Comparison of ENCODE assay signal across 22 cellular contexts in the genomic region with DNA sequence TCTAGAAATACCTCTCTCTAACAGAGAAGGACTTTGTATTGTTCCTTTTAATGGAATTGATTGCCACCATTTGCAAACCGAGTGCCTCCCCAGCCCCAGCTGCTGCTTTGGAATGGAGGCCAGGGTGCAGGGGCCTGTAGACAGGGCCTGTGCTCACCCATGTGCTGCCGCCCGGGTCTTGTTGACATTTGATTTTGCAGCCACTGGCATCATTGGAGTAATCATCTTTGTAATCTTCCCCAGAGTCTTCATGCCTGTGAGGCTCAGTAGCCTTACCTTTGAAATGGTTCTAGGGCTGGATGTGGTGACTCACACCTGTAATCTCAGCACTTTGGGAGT.
DNase-seq lines count a peak whose midpoint lies in the region; ATAC-seq and TF ChIP-seq lines count a peak whose summit lies in the region.
"Had no signal": no experiment of that assay in that cellular context is flagged by ENCODE, and none has a peak within 500 bp of the region (broad histone marks: within the 10 kb centered on the region; RNA-seq: fewer than 3 reads in every experiment).

No MANE protein-coding gene starts in this region.

- no peak for DNase-seq in activated CD8-positive, alpha-beta T cell treated with anti-CD3 and anti-CD28 coated beads, Interleukin-2, amount 10 ng/mL, durations not matched to agents 7 days and 5 days
- DNase-seq in activated CD8-positive, alpha-beta T cell treated with anti-CD3 and anti-CD28 coated beads for 36 hours: no peak
- DNase-seq in cardiac septum (ENCODE audit: low spot score) (peak; percentile 47), right cardiac atrium (no peak), thyroid gland (no peak), DMS79 (lab: John Stamatoyannopoulos, UW) (no peak)
- DNase-seq: 8988T, ACHN, BE2C, Calu3, DND-41, HCEC 1CT, KBM-7, MM.1S, NCI-H1694, NCI-H2029 treated with DMSO at 0.1 percent for 48 hours, NCI-H526 treated with DMSO at 0.1 percent for 48 hours, PC-9, RPMI8226, SHP77 had no signal

- WGBS in right cardiac atrium: 79% methylated on average over 3 of the region's 3 CpGs
- 75 to 77% methylated on average over 3 of the region's 3 CpGs for WGBS in thyroid gland, 2 donors

- H3K4me1 ChIP-seq in right cardiac atrium (ENCODE audit: control insufficient read depth, insufficient read depth, low read length) (no peaks in the 10 kb centered on the region), thyroid gland (peaks cover 26 to 44% of the 10 kb centered on the region in 2 donors)

- H3K27ac Mint-ChIP-seq in activated CD8-positive, alpha-beta T cell treated with anti-CD3 and anti-CD28 coated beads, Interleukin-2, amount 10 ng/mL, durations not matched to agents 7 days and 5 days: peak overlapping the region; percentile 66
- no peak overlapping the region for H3K27ac Mint-ChIP-seq in activated CD8-positive, alpha-beta T cell treated with anti-CD3 and anti-CD28 coated beads for 36 hours
- peak overlapping the region; percentile 83 to 88 (median 86) for H3K27ac Mint-ChIP-seq in nephron

- CTCF ChIA-PET in activated CD8-positive, alpha-beta T cell treated with anti-CD3 and anti-CD28 coated beads, Interleukin-2, amount 10 ng/mL, durations not matched to agents 7 days and 5 days (lab: Charles Lee): interaction anchor here (1.1 kb wide), 1 partner anchor 12 kb away, joined by 3 read pairs; no protein-coding TSS in a partner anchor
- CTCF ChIA-PET in activated CD8-positive, alpha-beta T cell treated with anti-CD3 and anti-CD28 coated beads for 36 hours (lab: Charles Lee): interaction anchor here (1.4 to 6.4 kb wide), 2 partner anchors 7 to 10 kb away, joined by 3 to 24 read pairs; no protein-coding TSS in a partner anchor

- H3K36me3 ChIP-seq in thyroid gland: no peaks in the 10 kb centered on the region

- H3K9me3 Mint-ChIP-seq in activated CD8-positive, alpha-beta T cell treated with anti-CD3 and anti-CD28 coated beads, Interleukin-2, amount 10 ng/mL, durations not matched to agents 7 days and 5 days (ENCODE audit: insufficient read depth): no peaks in the 10 kb centered on the region
- no peaks in the 10 kb centered on the region for H3K9me3 Mint-ChIP-seq in activated CD8-positive, alpha-beta T cell treated with anti-CD3 and anti-CD28 coated beads for 36 hours
- no peaks in the 10 kb centered on the region for H3K9me3 Mint-ChIP-seq in nephron

- H3K9me3 ChIP-seq in right cardiac atrium (ENCODE audit: control insufficient read depth, low read length) (no peaks in the 10 kb centered on the region), thyroid gland (no peaks in the 10 kb centered on the region)
- H3K9me3 ChIP-seq: BE2C had no signal

- H3K4me3 ChIP-seq in right cardiac atrium (ENCODE audit: low read length): no peak overlapping the region
- H3K4me3 ChIP-seq in thyroid gland (replicated peaks in 1 of 3): no peak overlapping the region
- H3K4me3 ChIP-seq: PC-9 had no signal

- TF ChIP-seq CTCF in activated CD8-positive, alpha-beta T cell treated with anti-CD3 and anti-CD28 coated beads for 36 hours (IDR thresholded peaks at IDR 0.05): no peak
- TF ChIP-seq CTCF in nephron (IDR thresholded peaks at IDR 0.05; ENCODE audit: unreplicated experiment in 3 of 3): no peak
- no peak for TF ChIP-seq CTCF in thyroid gland (IDR thresholded peaks at IDR 0.05)

- peaks cover 62% of the 10 kb centered on the region for H3K36me3 Mint-ChIP-seq in activated CD8-positive, alpha-beta T cell treated with anti-CD3 and anti-CD28 coated beads, Interleukin-2, amount 10 ng/mL, durations not matched to agents 7 days and 5 days (ENCODE audit: low read depth)
- H3K36me3 Mint-ChIP-seq in activated CD8-positive, alpha-beta T cell treated with anti-CD3 and anti-CD28 coated beads for 36 hours (ENCODE audit: low read depth): peaks cover 30% of the 10 kb centered on the region
- H3K36me3 Mint-ChIP-seq in nephron (ENCODE audit: low read depth): peaks cover 21% of the 10 kb centered on the region

- no peak for TF ChIP-seq POLR2A in thyroid gland (IDR thresholded peaks at IDR 0.05)

- ATAC-seq in activated CD8-positive, alpha-beta T cell treated with anti-CD3 and anti-CD28 coated beads, Interleukin-2, amount 10 ng/mL, durations not matched to agents 7 days and 5 days: no peak
- no peak for ATAC-seq in activated CD8-positive, alpha-beta T cell treated with anti-CD3 and anti-CD28 coated beads for 36 hours
- ATAC-seq in right cardiac atrium (no peak), GM21825 (IDR thresholded peaks at IDR 0.05; ENCODE audit: unreplicated experiment) (no peak)

- H3K27ac ChIP-seq in right cardiac atrium (ENCODE audit: low read length) (no peak overlapping the region), thyroid gland (peak overlapping the region; percentile 34 to 85 (median 80))
- H3K27ac ChIP-seq: PC-9 had no signal

- POLR2A ChIA-PET in activated CD8-positive, alpha-beta T cell treated with anti-CD3 and anti-CD28 coated beads, Interleukin-2, amount 10 ng/mL, durations not matched to agents 7 days and 5 days (lab: Charles Lee): no interaction called here
- POLR2A ChIA-PET in activated CD8-positive, alpha-beta T cell treated with anti-CD3 and anti-CD28 coated beads for 36 hours (lab: Charles Lee): interaction anchor here (0.9 to 1.2 kb wide), 3 partner anchors 12 to 190 kb away, joined by 3 to 5 read pairs (median 3); no protein-coding TSS in a partner anchor

- H3K4me3 Mint-ChIP-seq in activated CD8-positive, alpha-beta T cell treated with anti-CD3 and anti-CD28 coated beads, Interleukin-2, amount 10 ng/mL, durations not matched to agents 7 days and 5 days: no peak overlapping the region
- H3K4me3 Mint-ChIP-seq in activated CD8-positive, alpha-beta T cell treated with anti-CD3 and anti-CD28 coated beads for 36 hours: no peak overlapping the region
- H3K4me3 Mint-ChIP-seq in nephron: no peak overlapping the region

- peaks cover 67% of the 10 kb centered on the region for H3K4me1 Mint-ChIP-seq in activated CD8-positive, alpha-beta T cell treated with anti-CD3 and anti-CD28 coated beads, Interleukin-2, amount 10 ng/mL, durations not matched to agents 7 days and 5 days (ENCODE audit: low read depth)
- peaks cover 11% of the 10 kb centered on the region for H3K4me1 Mint-ChIP-seq in activated CD8-positive, alpha-beta T cell treated with anti-CD3 and anti-CD28 coated beads for 36 hours (ENCODE audit: low read depth)
- peaks cover 54% of the 10 kb centered on the region for H3K4me1 Mint-ChIP-seq in nephron

- no peaks in the 10 kb centered on the region for H3K27me3 ChIP-seq in right cardiac atrium (ENCODE audit: control insufficient read depth, insufficient read depth)
- H3K27me3 ChIP-seq in thyroid gland: no peaks in the 10 kb centered on the region
- H3K27me3 ChIP-seq: BE2C had no signal

- H3K27me3 Mint-ChIP-seq in activated CD8-positive, alpha-beta T cell treated with anti-CD3 and anti-CD28 coated beads, Interleukin-2, amount 10 ng/mL, durations not matched to agents 7 days and 5 days (ENCODE audit: low read depth): no peaks in the 10 kb centered on the region
- no peaks in the 10 kb centered on the region for H3K27me3 Mint-ChIP-seq in activated CD8-positive, alpha-beta T cell treated with anti-CD3 and anti-CD28 coated beads for 36 hours
- H3K27me3 Mint-ChIP-seq in nephron (ENCODE audit: low read depth): no peaks in the 10 kb centered on the region

- intact Hi-C loops in activated CD8-positive, alpha-beta T cell treated with anti-CD3 and anti-CD28 coated beads for 36 hours (cut with micrococcal nuclease): no loop called here
- intact Hi-C loops in cardiac septum (cut with DNase I) (no loop called here), right cardiac atrium (cut with DNase I) (no loop called here), thyroid gland (cut with DNase I) (no loop called here)
